In the genomic region with DNA sequence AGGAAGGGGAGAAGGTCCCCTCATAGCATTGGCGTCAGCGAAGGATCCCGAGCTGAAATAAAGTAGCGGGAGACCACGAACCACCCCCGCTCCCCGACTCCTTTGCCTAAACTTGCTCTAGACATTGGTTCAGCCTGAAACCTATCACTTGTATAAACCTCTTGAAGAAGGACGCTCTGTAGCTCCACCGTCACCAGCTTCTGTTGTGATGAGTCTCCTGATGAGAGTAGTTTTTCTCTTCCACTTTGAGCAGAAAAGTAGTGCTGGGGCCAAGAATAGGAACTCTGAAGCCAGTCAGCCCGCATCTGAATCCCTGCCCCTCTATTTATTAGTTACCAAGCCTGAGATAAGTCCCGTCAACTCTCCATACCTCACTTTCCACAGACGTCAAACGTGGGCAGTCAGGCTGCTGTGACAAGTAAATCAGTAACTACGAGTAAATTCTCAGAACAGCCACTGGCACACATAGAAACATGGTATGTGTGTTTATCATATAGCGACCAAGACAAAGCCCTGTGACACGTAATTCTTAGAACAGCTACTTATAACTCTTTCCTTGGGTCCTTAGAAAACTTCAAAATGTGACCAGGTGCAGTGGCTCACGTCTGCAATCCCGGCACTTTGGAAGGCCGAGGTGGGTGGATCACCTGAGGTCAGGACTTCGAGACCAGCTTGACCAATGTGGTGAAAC, we compare ENCODE assay signal across 8 cellular contexts.
DNase-seq lines count a peak whose midpoint lies in the region; ATAC-seq and TF ChIP-seq lines count a peak whose summit lies in the region.

No MANE protein-coding gene starts in this region.

- H3K36me3 Mint-ChIP-seq in stimulated activated naive B cell treated with anti-CD40 and anti-IgM and Interleukin-4, amounts not matched to agents 10 μg/mL and 1 μg/mL and 100 μg/mL, for 72 hours, result peaks cover 0 to under 1% of the 10 kb centered on the region in 2 donors

- H3K4me1 Mint-ChIP-seq in stimulated activated naive B cell treated with anti-CD40 and anti-IgM and Interleukin-4, amounts not matched to agents 10 μg/mL and 1 μg/mL and 100 μg/mL, for 72 hours, result peaks cover 7 to 14% of the 10 kb centered on the region in 2 donors

- intact Hi-C loops in cardiac septum (cut with DNase I), result no loop called here

- TF ChIP-seq CTCF in omental fat pad (IDR thresholded peaks at IDR 0.05), result no peak

- H3K27ac Mint-ChIP-seq in stimulated activated naive B cell treated with anti-CD40 and anti-IgM and Interleukin-4, amounts not matched to agents 10 μg/mL and 1 μg/mL and 100 μg/mL, for 72 hours, result peak overlapping the region; percentile 62

- peak; percentile 81 for DNase-seq in activated effector memory CD4-positive, alpha-beta T cell treated with anti-CD3 and anti-CD28 coated beads, Interleukin-2, amount 50 U/mL, for 16 hours
- no peak for DNase-seq in activated effector memory CD4-positive, alpha-beta T cell treated with Interleukin-2 at 50 U/mL for 16 hours
- DNase-seq in activated CD4-positive, alpha-beta T cell treated with anti-CD3 and anti-CD28 coated beads for 48 hours, result peak; percentile 67
- DNase-seq in stimulated activated naive B cell treated with anti-CD40 and anti-IgM and Interleukin-4, amounts not matched to agents 10 μg/mL and 1 μg/mL and 100 μg/mL, for 72 hours, result no peak
- no peak for DNase-seq in omental fat pad (ENCODE audit: low spot score)
- DNase-seq in GM19240 (ENCODE audit: insufficient read length, low spot score), result no peak
- no peak for DNase-seq in cardiac septum (ENCODE audit: low spot score)

- H3K27me3 Mint-ChIP-seq in stimulated activated naive B cell treated with anti-CD40 and anti-IgM and Interleukin-4, amounts not matched to agents 10 μg/mL and 1 μg/mL and 100 μg/mL, for 72 hours, result no peaks in the 10 kb centered on the region

- no peak overlapping the region for H3K4me3 Mint-ChIP-seq in stimulated activated naive B cell treated with anti-CD40 and anti-IgM and Interleukin-4, amounts not matched to agents 10 μg/mL and 1 μg/mL and 100 μg/mL, for 72 hours

- peak; percentile 68 for ATAC-seq in HG02852 (IDR thresholded peaks at IDR 0.05; ENCODE audit: unreplicated experiment)
- ATAC-seq in stimulated activated naive B cell treated with anti-CD40 and anti-IgM and Interleukin-4, amounts not matched to agents 10 μg/mL and 1 μg/mL and 100 μg/mL, for 72 hours (replicated peaks), result peak; percentile 21 to 56
- ATAC-seq in omental fat pad (ENCODE audit: low FRiP score), result no peak

- no peaks in the 10 kb centered on the region for H3K9me3 Mint-ChIP-seq in stimulated activated naive B cell treated with anti-CD40 and anti-IgM and Interleukin-4, amounts not matched to agents 10 μg/mL and 1 μg/mL and 100 μg/mL, for 72 hours

Comparison
In these comparisons a context has a peak if more than half of its experiments do, and no peak if none do; other contexts are left out.
1. DNase-seq: peak in activated effector memory CD4-positive, alpha-beta T cell treated with anti-CD3 and anti-CD28 coated beads, Interleukin-2, amount 50 U/mL, for 16 hours (single experiment) and activated CD4-positive, alpha-beta T cell treated with anti-CD3 and anti-CD28 coated beads for 48 hours (single experiment); none in activated effector memory CD4-positive, alpha-beta T cell treated with Interleukin-2 at 50 U/mL for 16 hours (single experiment), stimulated activated naive B cell treated with anti-CD40 and anti-IgM and Interleukin-4, amounts not matched to agents 10 μg/mL and 1 μg/mL and 100 μg/mL, for 72 hours (single experiment), omental fat pad (single experiment), GM19240 (single experiment) and cardiac septum (single experiment).